ENCODE assay signal across 28 cellular contexts in genomic region chr6:66086532-66086931, GRCh38.
"Had no signal": no experiment of that assay in that cellular context is flagged by ENCODE, and none has a peak within 500 bp of the region (broad histone marks: within the 10 kb centered on the region; RNA-seq: fewer than 3 reads in every experiment).

No MANE protein-coding gene starts in this region.

- H3K36me3 ChIP-seq: colonic mucosa, esophagus muscularis mucosa, esophagus squamous epithelium, gastrocnemius medialis, gastroesophageal sphincter, heart left ventricle, heart right ventricle had no signal

- H3K27me3 ChIP-seq: colonic mucosa, dorsolateral prefrontal cortex, esophagus muscularis mucosa, esophagus squamous epithelium, foreskin keratinocyte, gastrocnemius medialis, gastroesophageal sphincter, heart left ventricle, heart right ventricle had no signal

- FAIRE-seq: colon, endometrium, endothelial cell of umbilical vein, frontal cortex had no signal

- H3K4me1 ChIP-seq: colonic mucosa, esophagus muscularis mucosa, esophagus squamous epithelium, foreskin keratinocyte, gastrocnemius medialis, gastroesophageal sphincter, heart left ventricle, heart right ventricle had no signal

- H3K4me3 ChIP-seq: colonic mucosa, coronary artery, dorsolateral prefrontal cortex, esophagus muscularis mucosa, esophagus squamous epithelium, gastrocnemius medialis, gastroesophageal sphincter, heart left ventricle, heart right ventricle had no signal

- ATAC-seq: effector memory CD8-positive, alpha-beta T cell; esophagus mucosa; foreskin keratinocyte; gastrocnemius medialis; gastroesophageal sphincter; heart left ventricle; heart right ventricle had no signal

- H3K9me3 ChIP-seq: colonic mucosa, gastrocnemius medialis had no signal

- DNase-seq: colonic mucosa; cortex of kidney; dermis blood vessel endothelial cell; dorsolateral prefrontal cortex; effector CD4-positive, alpha-beta T cell; effector CD8-positive, alpha-beta T cell; effector memory CD4-positive, alpha-beta T cell; effector memory CD8-positive, alpha-beta T cell; endodermal cell; erythroblast; esophagus squamous epithelium; foreskin fibroblast; foreskin keratinocyte; foreskin melanocyte; gastrocnemius medialis; glutamatergic neuron; head of caudate nucleus; heart left ventricle; heart right ventricle had no signal

- H3K27ac ChIP-seq: colonic mucosa, coronary artery, dorsolateral prefrontal cortex, epithelial cell of prostate, esophagus muscularis mucosa, esophagus squamous epithelium, foreskin keratinocyte, gastrocnemius medialis, gastroesophageal sphincter, heart left ventricle, heart right ventricle had no signal
